Comparison of ENCODE assay signal across 8 cellular contexts in the genomic region with DNA sequence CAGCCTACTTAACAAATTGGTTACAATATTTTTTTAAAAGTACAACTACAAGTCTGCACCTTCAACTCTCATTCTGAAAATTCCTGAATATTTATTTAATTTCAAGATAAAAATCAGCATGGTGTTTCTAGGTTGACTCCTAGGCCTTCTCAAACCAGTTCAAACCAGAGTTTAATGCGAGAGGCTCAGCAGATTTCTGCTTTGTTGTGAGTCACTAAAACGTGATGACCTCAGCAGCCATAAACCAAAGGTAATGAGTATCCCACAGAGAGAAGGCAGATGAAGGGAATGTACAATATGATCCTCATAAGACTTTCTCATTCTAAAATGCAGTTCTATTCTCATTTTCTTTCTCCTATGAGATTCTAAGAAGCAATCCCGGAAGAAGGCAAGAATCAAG. TPM values are rescaled to one million over a fixed set of nuclear protein-coding genes. Genes with fewer than 3 reads are reported as not detected.
A peak's percentile ranks its signal among the peaks of the same experiment; 100 is the strongest.
DNase-seq lines count a peak whose midpoint lies in the region; ATAC-seq and TF ChIP-seq lines count a peak whose summit lies in the region.

No MANE protein-coding gene starts in this region.

- H3K4me3 ChIP-seq in Peyer's patch (peak overlapping the region in 3 of 4 donors; percentile 89 to 93 (median 91)), cardiac fibroblast (replicated peaks in 1 of 2; ENCODE audit: low read depth in 2 of 2, low read length in 2 of 2) (peak overlapping the region; percentile 84 to 94), mucosa of descending colon (no peak overlapping the region)

- no peak overlapping the region for H4K5ac ChIP-seq in H9 (ENCODE audit: insufficient read length, low read depth, low read length)

- DNase-seq in AG09319 (ENCODE audit: extremely low read depth, low read depth), result peak; percentile 19
- DNase-seq in H9, result no peak
- DNase-seq in Peyer's patch, result peak in 1 of 3 donors; percentile 78
- peak; percentile 63 to 89 for DNase-seq in cardiac fibroblast (ENCODE audit: low read depth in 2 of 2)
- DNase-seq in mucosa of descending colon, result peak in 1 of 3 donors; percentile 80
- DNase-seq in NCI-H187 (lab: John Stamatoyannopoulos, UW), result no peak
- DNase-seq in NCI-H1092 treated with DMSO at 0.1 percent for 48 hours (lab: John Stamatoyannopoulos, UW), result no peak

- no peaks in the 10 kb centered on the region for H4K20me1 ChIP-seq in H9 (ENCODE audit: control insufficient read depth, insufficient read depth, insufficient read length)

- H2BK120ac ChIP-seq in H9 (ENCODE audit: low read depth, low read length, poor library complexity, severe bottlenecking), result no peak overlapping the region

- H3K4me2 ChIP-seq in H9 (ENCODE audit: insufficient read depth, insufficient read length, low read length), result peak overlapping the region; percentile 100

- no peak overlapping the region for H2AFZ ChIP-seq in H9 (ENCODE audit: low read length)

- H4K91ac ChIP-seq in H9 (ENCODE audit: insufficient read length, low read depth, low read length), result no peak overlapping the region

- TF ChIP-seq CTCF in AG09319 (IDR thresholded peaks at IDR 0.05; ENCODE audit: low read depth, low read length) (no peak), H9 (conservative IDR thresholded peaks at IDR 0.05) (no peak), Peyer's patch (IDR thresholded peaks at IDR 0.05) (no peak), cardiac fibroblast (IDR thresholded peaks at IDR 0.05; ENCODE audit: low read depth, low read length) (no peak), mucosa of descending colon (IDR thresholded peaks at IDR 0.05) (no peak)

- H2BK5ac ChIP-seq in H9 (ENCODE audit: insufficient read length, low read length), result no peak overlapping the region

- TF ChIP-seq POLR2A in Peyer's patch (IDR thresholded peaks at IDR 0.05), result no peak

- H3K4me3 Mint-ChIP-seq in H9, result peak overlapping the region; percentile 89 to 94

- H3K18ac ChIP-seq in H9 (ENCODE audit: insufficient read length, low read depth, low read length), result no peak overlapping the region

- H3K14ac ChIP-seq in H9 (ENCODE audit: insufficient read depth, low read length), result no peak overlapping the region

- intact Hi-C loops in mucosa of descending colon (cut with DNase I, micrococcal nuclease), result no loop called here

- no peak overlapping the region for H3K27ac ChIP-seq in H9 (ENCODE audit: insufficient read length, low read depth, low read length)
- peak overlapping the region; percentile 84 to 91 (median 87) for H3K27ac ChIP-seq in Peyer's patch

- H3K4ac ChIP-seq in H9 (ENCODE audit: low read depth, low read length), result no peak overlapping the region

- H3K9me3 ChIP-seq in H9 (ENCODE audit: control insufficient read depth, low read depth, low read length), result no peaks in the 10 kb centered on the region
- no peaks in the 10 kb centered on the region for H3K9me3 ChIP-seq in Peyer's patch
- H3K9me3 ChIP-seq in mucosa of descending colon, result no peaks in the 10 kb centered on the region

- no peak overlapping the region for H2BK20ac ChIP-seq in H9 (ENCODE audit: low read depth, low read length, poor library complexity, severe bottlenecking)

- H3K79me1 ChIP-seq in H9 (ENCODE audit: insufficient read depth, low read depth, low read length, poor library complexity, severe bottlenecking), result no peaks in the 10 kb centered on the region

- H3K27ac Mint-ChIP-seq in H9, result no peak overlapping the region

- whole genome bisulfite sequencing in H9 (ENCODE audit: extremely low coverage, insufficient read length, low lambda C conversion rate), result no CpG with 5 or more reads among the region's 3 CpGs

- H3K23ac ChIP-seq in H9 (ENCODE audit: insufficient read length, low read depth, low read length), result no peak overlapping the region

- H2BK12ac ChIP-seq in H9 (ENCODE audit: insufficient read length, low read depth, low read length), result no peak overlapping the region

- H4K8ac ChIP-seq in H9 (replicated peaks; ENCODE audit: insufficient read length, low read depth, low read length), result no peak overlapping the region

- H3K4me1 Mint-ChIP-seq in H9, result peaks cover 16 to 19% of the 10 kb centered on the region in 2 experiments

- peaks cover 8 to 23% (median 20%) of the 10 kb centered on the region in 3 experiments; a peak in 6 of 7 replicates for H3K36me3 Mint-ChIP-seq in H9 (ENCODE audit: insufficient read depth in 1 of 3, low read depth in 3 of 3)

- H3K9ac ChIP-seq in H9 (ENCODE audit: extremely low read depth, insufficient read length, low read length), result peak overlapping the region; percentile 79

- H3K27me3 Mint-ChIP-seq in H9 (ENCODE audit: low read depth), result peaks cover 4% of the 10 kb centered on the region; the same call in 1 of the 2 replicates

- H3K36me3 ChIP-seq in Peyer's patch (peaks cover 0 to 35% (median 0%) of the 10 kb centered on the region in 3 donors), mucosa of descending colon (ENCODE audit: low read depth) (peaks cover 5% of the 10 kb centered on the region)

- H3T11ph ChIP-seq in H9 (ENCODE audit: low read length), result no peak overlapping the region

- H2BK15ac ChIP-seq in H9 (ENCODE audit: low read depth, low read length), result no peak overlapping the region

- H3K4me1 ChIP-seq in H9 (ENCODE audit: insufficient read depth, low read length), result no peaks in the 10 kb centered on the region
- H3K4me1 ChIP-seq in Peyer's patch, result peaks cover 0 to 35% (median 10%) of the 10 kb centered on the region in 4 donors
- peaks cover 19% of the 10 kb centered on the region for H3K4me1 ChIP-seq in mucosa of descending colon (ENCODE audit: low read depth)

- peak; percentile 71 for ATAC-seq in mucosa of descending colon
- ATAC-seq in GM18498 (IDR thresholded peaks at IDR 0.05; ENCODE audit: unreplicated experiment), result no peak

- H3K23me2 ChIP-seq in H9 (ENCODE audit: insufficient read length, low read depth, low read length, poor library complexity, severe bottlenecking), result peaks cover 10% of the 10 kb centered on the region

- no peaks in the 10 kb centered on the region for H3K9me3 Mint-ChIP-seq in H9

- no peak overlapping the region for H2AK5ac ChIP-seq in H9 (ENCODE audit: insufficient read length, low read length)

- H3K27me3 ChIP-seq in H9 (ENCODE audit: insufficient read depth, low read length), result no peaks in the 10 kb centered on the region
- H3K27me3 ChIP-seq in Peyer's patch, result no peaks in the 10 kb centered on the region

- peaks cover 16% of the 10 kb centered on the region; the same call in 1 of the 2 replicates for H3K79me2 ChIP-seq in H9 (ENCODE audit: insufficient read depth, low read length)

- H3K56ac ChIP-seq in H9 (ENCODE audit: insufficient read length, low read depth, low read length), result no peak overlapping the region

RNA-seq across cellular contexts. Expression of a gene that starts 1.5 kb away (rescaled TPM):
- total RNA-seq in H9 (2021), result 19.9 and 24.4 TPM in 2 replicates
- total RNA-seq in Peyer's patch, result 10 to 100 TPM; 25.6 to 67.6 (median 52.9) TPM
- total RNA-seq in mucosa of descending colon, result 10 to 100 TPM; 38.4 to 44.4 (median 39.9) TPM

RNA-seq across cellular contexts. Expression of a gene that starts 15.1 kb away (rescaled TPM):
- total RNA-seq in H9 (2021) (not detected in 2 replicates), Peyer's patch (not detected), mucosa of descending colon (not detected)

Comparison
In these comparisons a context has a peak if more than half of its experiments do, and no peak if none do; other contexts are left out.
1. DNase-seq: peak in AG09319 (single experiment) and cardiac fibroblast (2 of 2); none in H9 (single experiment), NCI-H187 (0 of 2) and NCI-H1092 treated with DMSO at 0.1 percent for 48 hours (single experiment).